17 cellular contexts compared by ENCODE assay signal in the genomic region with DNA sequence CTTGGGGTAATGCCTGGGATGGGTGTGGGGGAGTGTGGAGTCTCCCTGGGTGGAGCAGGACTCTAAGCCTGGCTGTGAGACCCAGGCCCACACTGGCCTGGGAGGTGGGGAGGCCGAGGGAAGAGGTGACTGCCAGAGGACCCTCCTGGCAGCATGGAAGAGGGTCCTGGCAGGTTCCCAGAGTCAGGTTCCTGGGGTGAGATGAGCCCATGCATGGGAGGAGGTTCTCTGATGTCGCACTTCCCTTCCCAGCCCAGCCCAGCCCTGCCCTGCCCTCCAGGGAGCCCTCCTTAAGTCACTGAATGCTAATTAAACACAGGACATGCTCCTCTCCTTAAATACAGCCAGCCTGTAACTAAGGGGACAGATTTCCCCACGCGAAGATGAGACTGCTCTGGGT.
"Had no signal": no experiment of that assay in that cellular context is flagged by ENCODE, and none has a peak within 500 bp of the region (broad histone marks: within the 10 kb centered on the region; RNA-seq: fewer than 3 reads in every experiment).

No MANE protein-coding gene starts in this region.

- H3K36me3 Mint-ChIP-seq: memory B cell, naive B cell had no signal

- ATAC-seq: heart right ventricle, left cardiac atrium, lower lobe of right lung, right cardiac atrium had no signal

- DNase-seq: effector CD4-positive, alpha-beta T cell; heart right ventricle; immature natural killer cell; kidney; left cardiac atrium; left ventricle myocardium inferior; lower lobe of right lung; naive B cell; ovary; right cardiac atrium; small intestine; stimulated activated CD4-positive, alpha-beta T cell treated with anti-CD3 and anti-CD28 coated beads, Interleukin-12 subunit alpha, Interleukin-12 subunit beta, amount 100 ng/mL, for 4 hours; stimulated activated naive CD4-positive, alpha-beta T cell treated with Interleukin-2 at 50 U/mL for 16 hours; uterus had no signal

- H3K27ac Mint-ChIP-seq: immature natural killer cell, memory B cell, naive B cell, type B pancreatic cell had no signal

- H3K27me3 ChIP-seq: ovary, uterus had no signal

- H3K4me1 ChIP-seq: heart right ventricle, left ventricle myocardium inferior, lower lobe of right lung, uterus had no signal

- H3K9me3 ChIP-seq: heart right ventricle, left ventricle myocardium inferior, lower lobe of right lung, ovary, uterus had no signal

- H3K4me3 ChIP-seq: coronary artery, heart right ventricle, left ventricle myocardium inferior, lower lobe of right lung, ovary, uterus had no signal

- H3K4me3 Mint-ChIP-seq: immature natural killer cell, memory B cell, naive B cell, type B pancreatic cell had no signal

- H3K9me3 Mint-ChIP-seq: type B pancreatic cell had no signal

- H3K4me1 Mint-ChIP-seq: immature natural killer cell, memory B cell, naive B cell had no signal

- H3K36me3 ChIP-seq: heart right ventricle, left ventricle myocardium inferior, lower lobe of right lung, ovary, uterus had no signal

- H3K27ac ChIP-seq: coronary artery, heart right ventricle, left ventricle myocardium inferior, lower lobe of right lung, ovary, uterus had no signal

- H3K27me3 Mint-ChIP-seq: memory B cell, naive B cell had no signal
